8 cellular contexts compared by ENCODE assay signal in genomic region chr16:31507929-31508705, GRCh38. TPM values are rescaled to one million over a fixed set of nuclear protein-coding genes. Genes with fewer than 3 reads are reported as not detected.
A peak's percentile ranks its signal among the peaks of the same experiment; 100 is the strongest.
DNase-seq lines count a peak whose midpoint lies in the region; ATAC-seq lines count a peak whose summit lies in the region.

RUSF1 (minus strand) TSS chr16:31508391; CDS start chr16:31508373, 18 bp downstream.

- intact Hi-C loops in left colon (cut with DNase I, micrococcal nuclease), result no loop called here

- DNase-seq in AG20443 (ENCODE audit: low spot score) (peak; percentile 93), NCI-H446 (lab: John Stamatoyannopoulos, UW) (peak; percentile 61 to 88), left colon (peak; percentile 91 to 94)
- peak; percentile 76 to 80 for DNase-seq in activated CD4-positive, alpha-beta T cell treated with anti-CD3 and anti-CD28 coated beads for 4 hours
- DNase-seq in stimulated activated CD4-positive, alpha-beta T cell treated with anti-CD3 and anti-CD28 coated beads, Interleukin-1b, Interleukin-23, amount 100 ng/mL, for 4 hours (ENCODE audit: low read depth in 2 of 2), result peak; percentile 69 to 83

- peak within 1 kb of the TSS; percentile 86 for H3K27ac ChIP-seq in cingulate gyrus (ENCODE audit: low read depth, low read length)

- ATAC-seq in GM19023 (IDR thresholded peaks at IDR 0.05; ENCODE audit: unreplicated experiment) (peak; percentile 88), HG03196 (IDR thresholded peaks at IDR 0.05; ENCODE audit: unreplicated experiment) (peak; percentile 86), left colon (peak; percentile 98)

RNA-seq across cellular contexts. Expression of gene RUSF1, which starts in this region (rescaled TPM):
- total RNA-seq in left colon, result 10 to 100 TPM; 56.5 to 65.4 TPM

Comparison
In these comparisons a context has a peak if more than half of its experiments do, and no peak if none do; other contexts are left out.
1. Peak in every context shown above with its lines: DNase-seq, ATAC-seq and H3K27ac ChIP-seq.